In genomic region chr1:31977361-31978131, GRCh38 we compare ENCODE assay signal across 8 cellular contexts. TPM values are rescaled to one million over a fixed set of nuclear protein-coding genes. Genes with fewer than 3 reads are reported as not detected.
DNase-seq lines count a peak whose midpoint lies in the region; ATAC-seq lines count a peak whose summit lies in the region.

No MANE protein-coding gene starts in this region.

- H3K4me3 Mint-ChIP-seq in naive thymus-derived CD8-positive, alpha-beta T cell, result no peak overlapping the region

- H3K9me3 Mint-ChIP-seq in naive thymus-derived CD8-positive, alpha-beta T cell, result no peaks in the 10 kb centered on the region

- POLR2A ChIA-PET in naive thymus-derived CD8-positive, alpha-beta T cell (lab: Charles Lee), result interaction anchor here (0.6 to 1.1 kb wide), 6 partner anchors 11 to 345 kb away, joined by 3 to 4 read pairs (median 3); no protein-coding TSS in a partner anchor

- no peaks in the 10 kb centered on the region for H3K27me3 Mint-ChIP-seq in naive thymus-derived CD8-positive, alpha-beta T cell

- DNase-seq in GM04503 (ENCODE audit: low read depth) (peak; percentile 81), NCI-H524 treated with DMSO at 0.1 percent for 48 hours (lab: John Stamatoyannopoulos, UW) (peak; percentile 44), cerebellar cortex (ENCODE audit: low spot score) (peak; percentile 74), T-helper 2 cell (no peak), COLO829 (ENCODE audit: low spot score) (no peak)
- no peak for DNase-seq in naive thymus-derived CD8-positive, alpha-beta T cell
- DNase-seq in activated CD8-positive, alpha-beta memory T cell treated with anti-CD3 and anti-CD28 coated beads, Interleukin-2, amount 50 U/mL, for 4 hours, result no peak

- no peaks in the 10 kb centered on the region for H3K36me3 Mint-ChIP-seq in naive thymus-derived CD8-positive, alpha-beta T cell

- peak overlapping the region in 7 of 10 donors; percentile 37 to 84 (median 54) for H3K27ac Mint-ChIP-seq in naive thymus-derived CD8-positive, alpha-beta T cell

- no peak for ATAC-seq in naive thymus-derived CD8-positive, alpha-beta T cell
- ATAC-seq in GM21423 (IDR thresholded peaks at IDR 0.05; ENCODE audit: unreplicated experiment), result no peak

- peaks cover 12 to 29% (median 26%) of the 10 kb centered on the region in 4 donors for H3K4me1 Mint-ChIP-seq in naive thymus-derived CD8-positive, alpha-beta T cell

RNA-seq across cellular contexts. Expression of gene KHDRBS1, which starts 36.1 kb away (rescaled TPM):
- 100 to 1,000 TPM; 121 to 130 TPM for total RNA-seq in naive thymus-derived CD8-positive, alpha-beta T cell
- 100 to 1,000 TPM in 1 of 3 donors, 10 to 100 TPM in 2; 92.1 to 115 (median 99.2) TPM for polyA plus RNA-seq in naive thymus-derived CD8-positive, alpha-beta T cell

RNA-seq across cellular contexts. Expression of gene PTP4A2, which starts 39.4 kb away (rescaled TPM):
- 100 to 1,000 TPM; 230 to 235 TPM for total RNA-seq in naive thymus-derived CD8-positive, alpha-beta T cell
- polyA plus RNA-seq in naive thymus-derived CD8-positive, alpha-beta T cell, result 100 to 1,000 TPM; 287 to 748 (median 546) TPM

Comparison
In these comparisons a context has a peak if more than half of its experiments do, and no peak if none do; other contexts are left out.
1. DNase-seq: peak in GM04503 (single experiment), NCI-H524 treated with DMSO at 0.1 percent for 48 hours (single experiment) and cerebellar cortex (single experiment); none in naive thymus-derived CD8-positive, alpha-beta T cell (0 of 10), activated CD8-positive, alpha-beta memory T cell treated with anti-CD3 and anti-CD28 coated beads, Interleukin-2, amount 50 U/mL, for 4 hours (single experiment), T-helper 2 cell (0 of 5) and COLO829 (single experiment).